Comparison of ENCODE assay signal across 8 cellular contexts in genomic region chr1:213374369-213374768, GRCh38.
A peak's percentile ranks its signal among the peaks of the same experiment; 100 is the strongest.
DNase-seq lines count a peak whose midpoint lies in the region; ATAC-seq and TF ChIP-seq lines count a peak whose summit lies in the region.

No MANE protein-coding gene starts in this region.

- peak; percentile 86 for TF ChIP-seq CTCF in epithelial cell of esophagus (IDR thresholded peaks at IDR 0.05; ENCODE audit: insufficient read depth, low read depth, low read length, missing control alignments)
- peak; percentile 83 for TF ChIP-seq CTCF in thoracic aorta (IDR thresholded peaks at IDR 0.05)

- DNase-seq in CD1c-positive myeloid dendritic cell (ENCODE audit: extremely low spot score): peak; percentile 54
- DNase-seq in NCI-H460 (ENCODE audit: extremely low read depth, low read depth): peak; percentile 75
- peak; percentile 71 to 74 for DNase-seq in activated CD4-positive, alpha-beta T cell treated with anti-CD3 and anti-CD28 coated beads, Interleukin-2, amount 50 U/mL, for 48 hours
- peak; percentile 57 for DNase-seq in epithelial cell of esophagus (ENCODE audit: low read depth)
- peak; percentile 12 to 60 (median 42) for DNase-seq in naive thymus-derived CD4-positive, alpha-beta T cell
- no peak for DNase-seq in thoracic aorta (ENCODE audit: low spot score)

- ATAC-seq in GM19023 (IDR thresholded peaks at IDR 0.05; ENCODE audit: unreplicated experiment): peak; percentile 88
- peak; percentile 73 for ATAC-seq in HG03280 (IDR thresholded peaks at IDR 0.05; ENCODE audit: unreplicated experiment)
- peak; percentile 61 for ATAC-seq in naive thymus-derived CD4-positive, alpha-beta T cell
- ATAC-seq in thoracic aorta (ENCODE audit: insufficient number of reproducible peaks, low FRiP score, low read depth): peak; percentile 49

- no peak overlapping the region for H3K4me3 ChIP-seq in epithelial cell of esophagus (ENCODE audit: low read length)
- H3K4me3 ChIP-seq in naive thymus-derived CD4-positive, alpha-beta T cell (ENCODE audit: low read length): no peak overlapping the region
- H3K4me3 ChIP-seq in thoracic aorta: no peak overlapping the region

- no peaks in the 10 kb centered on the region for H3K36me3 ChIP-seq in naive thymus-derived CD4-positive, alpha-beta T cell (ENCODE audit: control insufficient read depth in 2 of 3, insufficient read depth in 3 of 3, low read length in 3 of 3)
- no peaks in the 10 kb centered on the region for H3K36me3 ChIP-seq in thoracic aorta

- H3K4me3 Mint-ChIP-seq in naive thymus-derived CD4-positive, alpha-beta T cell: no peak overlapping the region

- H3K9me3 ChIP-seq in naive thymus-derived CD4-positive, alpha-beta T cell (ENCODE audit: control insufficient read depth in 2 of 3, low read length in 3 of 3): no peaks in the 10 kb centered on the region
- no peaks in the 10 kb centered on the region for H3K9me3 ChIP-seq in thoracic aorta

- no peaks in the 10 kb centered on the region for H3K4me1 Mint-ChIP-seq in naive thymus-derived CD4-positive, alpha-beta T cell

- POLR2A ChIA-PET in naive thymus-derived CD4-positive, alpha-beta T cell (lab: Charles Lee): no interaction called here

- no peaks in the 10 kb centered on the region for H3K27me3 ChIP-seq in naive thymus-derived CD4-positive, alpha-beta T cell (ENCODE audit: control insufficient read depth in 2 of 2, insufficient read depth in 2 of 2, low read length in 2 of 2)
- no peaks in the 10 kb centered on the region for H3K27me3 ChIP-seq in thoracic aorta (replicated peaks; ENCODE audit: insufficient read depth)

- no peak overlapping the region for H3K27ac ChIP-seq in naive thymus-derived CD4-positive, alpha-beta T cell (ENCODE audit: low read depth, low read length)
- H3K27ac ChIP-seq in thoracic aorta: no peak overlapping the region

- no peaks in the 10 kb centered on the region for H3K9me3 Mint-ChIP-seq in naive thymus-derived CD4-positive, alpha-beta T cell

- H3K27ac Mint-ChIP-seq in naive thymus-derived CD4-positive, alpha-beta T cell: no peak overlapping the region

- no peaks in the 10 kb centered on the region for H3K4me1 ChIP-seq in naive thymus-derived CD4-positive, alpha-beta T cell (ENCODE audit: control insufficient read depth in 2 of 2, insufficient read depth in 2 of 2, low read length in 2 of 2)
- no peaks in the 10 kb centered on the region for H3K4me1 ChIP-seq in thoracic aorta (ENCODE audit: control insufficient read depth in 1 of 2, low read depth in 2 of 2)

- H3K36me3 Mint-ChIP-seq in naive thymus-derived CD4-positive, alpha-beta T cell: no peaks in the 10 kb centered on the region

- CTCF ChIA-PET in naive thymus-derived CD4-positive, alpha-beta T cell (lab: Charles Lee): interaction anchor here (1.9 kb wide), 1 partner anchor 749 kb away, joined by 7 read pairs; no protein-coding TSS in a partner anchor

- intact Hi-C loops in naive thymus-derived CD4-positive, alpha-beta T cell (cut with micrococcal nuclease): loop anchor here (1.0 to 5.0 kb wide), 4 partner anchors 132 to 955 kb away; no protein-coding TSS in a partner anchor

- peaks cover 0 to 7% (median 0%) of the 10 kb centered on the region in 5 donors for H3K27me3 Mint-ChIP-seq in naive thymus-derived CD4-positive, alpha-beta T cell
